In the genomic region with DNA sequence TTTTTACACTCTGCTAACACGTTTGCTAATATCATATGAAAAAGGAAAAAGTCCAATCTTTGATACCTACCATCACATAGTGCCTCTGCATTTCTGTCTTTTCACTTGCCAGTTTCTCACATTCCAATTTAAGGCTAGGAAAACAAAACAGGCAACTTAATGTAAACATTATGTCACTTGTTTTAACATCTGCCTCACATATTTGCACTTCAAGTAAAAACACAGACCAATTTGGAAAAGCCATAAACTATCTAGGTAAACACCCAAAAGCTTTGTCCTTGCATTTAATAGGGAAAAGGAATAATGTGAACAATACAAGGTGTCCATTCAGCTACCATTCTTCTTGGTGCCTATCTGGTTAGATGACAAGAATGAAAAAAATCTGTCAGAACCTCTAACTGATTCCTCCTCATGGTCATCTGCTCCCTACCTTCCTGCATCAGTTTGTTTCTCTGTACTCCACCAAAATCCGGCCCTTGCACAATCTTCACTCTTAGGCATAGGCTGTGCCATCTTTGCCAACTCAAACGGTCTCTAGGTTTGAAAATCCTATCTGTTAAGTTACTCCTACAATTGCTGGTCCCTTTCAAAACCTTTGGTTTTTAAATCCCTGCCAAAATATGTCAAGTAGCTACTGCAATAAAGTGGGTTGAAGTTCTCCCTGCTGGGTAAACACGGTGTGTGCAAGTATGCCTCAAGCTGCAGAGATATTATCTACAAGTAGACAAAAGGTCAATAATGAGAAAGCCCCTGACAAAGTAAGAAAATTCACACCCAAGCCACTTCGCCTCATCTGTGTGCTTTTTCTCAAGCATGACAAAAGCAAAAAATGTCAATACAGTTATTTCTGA, we compare ENCODE assay signal across 9 cellular contexts. TPM values are rescaled to one million over a fixed set of nuclear protein-coding genes. Genes with fewer than 3 reads are reported as not detected.
A peak's percentile ranks its signal among the peaks of the same experiment; 100 is the strongest.
DNase-seq lines count a peak whose midpoint lies in the region; ATAC-seq, FAIRE-seq and TF ChIP-seq lines count a peak whose summit lies in the region.
"Had no signal": no experiment of that assay in that cellular context is flagged by ENCODE, and none has a peak within 500 bp of the region (broad histone marks: within the 10 kb centered on the region; RNA-seq: fewer than 3 reads in every experiment).

No MANE protein-coding gene starts in this region.

- DNase-seq in heart left ventricle, result no peak
- DNase-seq in cardiac septum (ENCODE audit: low spot score), result no peak
- peak; percentile 56 for DNase-seq in astrocyte of the spinal cord (ENCODE audit: low read depth, low spot score)
- DNase-seq in HepG2 (ENCODE audit: low spot score), result peak; percentile 46
- no peak for DNase-seq in aorta
- DNase-seq in C1 segment of cervical spinal cord (lab: John Stamatoyannopoulos, UW), result no peak
- DNase-seq in G401 (ENCODE audit: low spot score), result no peak

- peaks cover 78% of the 10 kb centered on the region for H3K79me2 ChIP-seq in HepG2 (ENCODE audit: insufficient read depth, low read length)

- TF ChIP-seq CTCF in heart left ventricle (IDR thresholded peaks at IDR 0.05) (no peak), astrocyte of the spinal cord (IDR thresholded peaks at IDR 0.05; ENCODE audit: low read depth, low read length) (peak; percentile 27), HepG2 (CRISPR knock-in tag; IDR thresholded peaks at IDR 0.05) (no peak)

- FAIRE-seq in HepG2 (lab: Jason Lieb, UNC), result no peak

- TF ChIP-seq EP300 in HepG2 (IDR thresholded peaks at IDR 0.05; ENCODE audit: low read depth in 2 of 2, low read length in 2 of 2), result peak in 1 of 2 experiments; percentile 51; a peak in 2 of 4 replicates
- TF ChIP-seq EP300 in HepG2 (CRISPR knock-in tag; IDR thresholded peaks at IDR 0.05; ENCODE audit: borderline replicate concordance), result no peak

- H3K4me2 ChIP-seq in HepG2 (ENCODE audit: low read depth, low read length), result peak overlapping the region; percentile 80

- H3K27me3 ChIP-seq in heart left ventricle (peaks cover 0 to 7% (median 0%) of the 10 kb centered on the region in 9 donors), HepG2 (ENCODE audit: control insufficient read depth in 1 of 2, insufficient read depth in 2 of 2, low read length in 2 of 2) (peaks cover 0 to 5% of the 10 kb centered on the region in 2 experiments; a peak in 1 of 5 replicates), aorta (ENCODE audit: control insufficient read depth in 1 of 2, insufficient read depth in 2 of 2, low read length in 1 of 2) (no peaks in the 10 kb centered on the region)
- H3K27me3 ChIP-seq: SJSA1 had no signal

- no peaks in the 10 kb centered on the region for H3K9me3 ChIP-seq in heart left ventricle
- H3K9me3 ChIP-seq in HepG2 (ENCODE audit: low read length), result no peaks in the 10 kb centered on the region
- H3K9me3 ChIP-seq in aorta (ENCODE audit: control insufficient read depth, low read length), result no peaks in the 10 kb centered on the region
- H3K9me3 ChIP-seq: SJSA1 had no signal

- peak overlapping the region; percentile 62 to 80 (median 70) for H3K4me3 ChIP-seq in heart left ventricle
- peak overlapping the region; percentile 88 for H3K4me3 ChIP-seq in astrocyte of the spinal cord (ENCODE audit: low read depth, low read length)
- peak overlapping the region; percentile 87 to 93 (median 92) for H3K4me3 ChIP-seq in HepG2 (replicated peaks in 1 of 3; ENCODE audit: insufficient read depth in 1 of 3, low read depth in 2 of 3, low read length in 3 of 3)
- peak overlapping the region; percentile 38 to 96 for H3K4me3 ChIP-seq in aorta (ENCODE audit: low read length in 2 of 2)

- in situ Hi-C loops in astrocyte of the spinal cord (cut with HindIII; ENCODE audit: low sequenced_read_pairs), result no loop called here
- in situ Hi-C loops in HepG2 (cut with HindIII; ENCODE audit: extremely low pct_ligation_motif_present, low pct_unique_long_range_greater_than_20kb), result loop anchor here (10.0 kb wide), 1 partner anchor 161 kb away; no protein-coding TSS in a partner anchor
- in situ Hi-C loops in G401 (cut with HindIII; ENCODE audit: low sequenced_read_pairs), result no loop called here

- peak overlapping the region in 2 of 12 donors; percentile 84 to 87 for H3K27ac ChIP-seq in heart left ventricle
- H3K27ac ChIP-seq in HepG2 (ENCODE audit: extremely low read length, insufficient read depth, low read length), result peak overlapping the region; percentile 91
- H3K27ac ChIP-seq in aorta (ENCODE audit: low read depth in 1 of 2, low read length in 2 of 2), result no peak overlapping the region
- H3K27ac ChIP-seq: SJSA1 had no signal

- 57 to 65% (median 60%) methylated on average over 5 of the region's 5 CpGs for WGBS in heart left ventricle, 4 donors
- WGBS in HepG2 (ENCODE audit: low lambda C conversion rate), result 3% methylated on average over 5 of the region's 5 CpGs
- WGBS in aorta, 2 donors, result 8 to 12% methylated on average over 5 of the region's 5 CpGs

- peaks cover 0 to 59% (median 26%) of the 10 kb centered on the region in 12 donors for H3K4me1 ChIP-seq in heart left ventricle
- H3K4me1 ChIP-seq in HepG2 (ENCODE audit: insufficient read depth, low read length), result peaks cover 62% of the 10 kb centered on the region
- H3K4me1 ChIP-seq in aorta (ENCODE audit: control insufficient read depth in 1 of 2, insufficient read depth in 2 of 2, low read length in 2 of 2), result peaks cover 0 to 5% of the 10 kb centered on the region in 2 donors

- ATAC-seq in heart left ventricle (no peak), HepG2 (no peak), aorta (ENCODE audit: low FRiP score) (no peak), HG03175 (IDR thresholded peaks at IDR 0.05; ENCODE audit: unreplicated experiment) (no peak)

- TF ChIP-seq POLR2A in heart left ventricle (IDR thresholded peaks at IDR 0.05) (no peak), HepG2 (IDR thresholded peaks at IDR 0.05; ENCODE audit: insufficient read depth in 1 of 2, low read depth in 2 of 2, low read length in 2 of 2) (no peak)

- TF ChIP-seq RAD21 in HepG2 (CRISPR knock-in tag; IDR thresholded peaks at IDR 0.05), result no peak

- H2AFZ ChIP-seq in HepG2 (ENCODE audit: low read length), result no peak overlapping the region

- H4K20me1 ChIP-seq in HepG2 (ENCODE audit: insufficient read depth, low read length), result peaks cover 48% of the 10 kb centered on the region

- BruUV-seq in HepG2 (replicated peaks; lab: Mats Ljungman, UMichigan), result TSS peak; percentile 40

- intact Hi-C loops in heart left ventricle (cut with DNase I) (loop anchor here (2.0 to 10.0 kb wide), 11 partner anchors 74 to 809 kb away; no protein-coding TSS in a partner anchor), cardiac septum (cut with DNase I) (loop anchor here (2.0 to 10.0 kb wide), 5 partner anchors 74 to 301 kb away; no protein-coding TSS in a partner anchor), HepG2 (cut with micrococcal nuclease; ENCODE audit: unreplicated experiment) (loop anchor here (1.0 to 5.0 kb wide), 6 partner anchors 30 to 1275 kb away; no protein-coding TSS in a partner anchor), aorta (cut with DNase I) (loop anchor here (5.0 to 10.0 kb wide), 6 partner anchors 74 to 799 kb away; no protein-coding TSS in a partner anchor)

- H3K36me3 ChIP-seq in heart left ventricle (peaks cover 0 to 15% (median 0%) of the 10 kb centered on the region in 9 donors), HepG2 (replicated peaks in 1 of 2; ENCODE audit: control insufficient read depth in 1 of 2, insufficient read depth in 2 of 2, low read length in 2 of 2) (peaks cover 1 to 35% of the 10 kb centered on the region in 2 experiments; a peak in 3 of 5 replicates), aorta (ENCODE audit: control insufficient read depth in 1 of 2, insufficient read depth in 2 of 2, low read length in 1 of 2) (no peaks in the 10 kb centered on the region)

- POLR2A ChIA-PET in HepG2 (lab: Yijun Ruan, JAX), result interaction anchor here (0.8 to 3.0 kb wide), 17 partner anchors 8 to 920 kb away, joined by 3 to 37 read pairs (median 4); no protein-coding TSS in a partner anchor

- peak overlapping the region; percentile 89 for H3K9ac ChIP-seq in HepG2 (ENCODE audit: insufficient read depth, low read depth, low read length)

- CTCF ChIA-PET in HepG2 (lab: Yijun Ruan, JAX; ENCODE audit: low intra/inter-chr PET ratio, low total read pairs), result interaction anchor here (1.2 kb wide), 2 partner anchors 57 to 163 kb away, joined by 3 to 4 read pairs; no protein-coding TSS in a partner anchor

TF ChIP-seq in HepG2, 621 proteins besides CTCF, POLR2A, EP300 and RAD21 (continues in another document):
- TF ChIP-seq ZFP90 (CRISPR knock-in tag; IDR thresholded peaks at IDR 0.05; ENCODE audit: borderline replicate concordance) (no peak; the same call in 1 of the 2 replicates), HMGA1 (CRISPR knock-in tag; conservative IDR thresholded peaks at IDR 0.05) (no peak), ZNF382 (CRISPR knock-in tag; IDR thresholded peaks at IDR 0.05; ENCODE audit: borderline replicate concordance) (no peak)

RNA-seq across cellular contexts. Expression of a gene that starts 3.4 kb away (rescaled TPM):
- total RNA-seq in heart left ventricle (10 to 100 TPM in 5 of 9 donors, 1 to 10 TPM in 4; 6.2 to 25.4 (median 12.0) TPM), cardiac septum (9.8 TPM), HepG2 (2016; rRNA removed; fragmentation: Illumina TruSeq; extraction: Trizol) (30.7 and 35.9 TPM in 2 replicates), aorta (10 to 100 TPM; 31.0 to 32.7 TPM)
- polyA plus RNA-seq in heart left ventricle (1 to 10 TPM; 7.9 to 9.6 TPM), HepG2 (2011; rRNA removed) (109 and 121 TPM in 2 replicates), aorta (10 to 100 TPM; 20.9 to 39.9 TPM)
- total RNA-seq in HepG2 (2016; cell fraction: cytosol; rRNA removed; fragmentation: Illumina TruSeq; extraction: Trizol; ENCODE audit: low read depth), result 10.5 and 15.5 TPM in 2 replicates
- 28.4 and 35.8 TPM in 2 replicates for total RNA-seq in HepG2 (2016; cell fraction: insoluble cytoplasmic fraction; rRNA removed; fragmentation: Illumina TruSeq; extraction: Trizol)
- total RNA-seq in HepG2 (2016; cell fraction: membrane; rRNA removed; fragmentation: Illumina TruSeq; extraction: Trizol), result 21.3 and 25.1 TPM in 2 replicates
- total RNA-seq in HepG2 (2016; cell fraction: nucleus; rRNA removed; fragmentation: Illumina TruSeq; extraction: Trizol), result 32.7 and 35.7 TPM in 2 replicates
- 81.0 and 82.2 TPM in 2 replicates for polyA plus RNA-seq in HepG2 (2011; cell fraction: cytosol; rRNA removed)
- polyA plus RNA-seq in HepG2 (2011; cell fraction: nucleus; rRNA removed), result 88.7 and 102 TPM in 2 replicates
- polyA plus RNA-seq in HepG2 (2012), result 76.2 and 83.2 TPM in 2 replicates
- 5.7 and 6.0 TPM in 2 replicates for polyA plus RNA-seq in HepG2 (2016; cell fraction: cytosol; fragmentation: Illumina TruSeq; extraction: Trizol; ENCODE audit: low read depth)
- 37.9 and 46.7 TPM in 2 replicates for polyA plus RNA-seq in HepG2 (2016; cell fraction: insoluble cytoplasmic fraction; fragmentation: Illumina TruSeq; extraction: Trizol; ENCODE audit: low read depth)
- polyA plus RNA-seq in HepG2 (2016; cell fraction: membrane; fragmentation: Illumina TruSeq; extraction: Trizol; ENCODE audit: low read depth), result 16.5 and 18.0 TPM in 2 replicates
- polyA plus RNA-seq in HepG2 (2016; cell fraction: nucleus; fragmentation: Illumina TruSeq; extraction: Trizol; ENCODE audit: insufficient read depth, low read depth), result 51.4 and 59.9 TPM in 2 replicates
- polyA minus RNA-seq in HepG2 (2011; rRNA and poly(A)+ RNA removed; ENCODE audit: low replicate concordance), result 0.94 and 127 TPM in 2 replicates
- 63.4 and 65.8 TPM in 2 replicates for polyA minus RNA-seq in HepG2 (2011; cell fraction: cytosol; rRNA and poly(A)+ RNA removed)
- polyA minus RNA-seq in HepG2 (2011; cell fraction: nucleus; rRNA and poly(A)+ RNA removed), result 111 and 120 TPM in 2 replicates
- 9.0 and 13.6 TPM in 2 replicates for total RNA-seq in G401 (2014; rRNA removed; shearing (Covaris generic))

Comparison
In these comparisons a context has a peak if more than half of its experiments do, and no peak if none do; other contexts are left out.
1. DNase-seq: peak in astrocyte of the spinal cord (single experiment) and HepG2 (single experiment); none in heart left ventricle (0 of 5), cardiac septum (single experiment), aorta (0 of 2), C1 segment of cervical spinal cord (0 of 14) and G401 (single experiment).
2. Peak in every context shown above with its lines, with median percentiles within 50 percentile points of each other: H3K4me3 ChIP-seq.